31 cellular contexts compared by ENCODE assay signal in the genomic region with DNA sequence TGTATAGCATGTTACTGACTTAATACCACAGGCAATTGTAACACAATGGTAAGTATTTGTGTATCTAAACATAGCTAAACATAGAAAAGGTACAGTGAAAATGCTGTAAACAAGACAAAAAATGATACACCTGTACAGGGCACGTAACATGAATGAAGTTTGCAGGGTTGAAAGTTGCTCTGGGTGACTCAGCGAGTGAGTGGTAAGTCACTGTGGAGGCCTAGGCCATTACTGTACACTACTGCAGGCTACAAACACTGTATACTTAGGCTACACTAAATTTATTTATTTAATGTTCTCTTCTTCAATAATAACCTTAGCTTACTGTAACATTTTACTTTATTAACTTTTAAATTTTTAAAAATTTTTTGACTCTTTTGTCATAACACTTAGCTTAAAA.
"Had no signal": no experiment of that assay in that cellular context is flagged by ENCODE, and none has a peak within 500 bp of the region (broad histone marks: within the 10 kb centered on the region; RNA-seq: fewer than 3 reads in every experiment).

No MANE protein-coding gene starts in this region.

- H3K27me3 ChIP-seq: adrenal gland, body of pancreas, breast epithelium, SJCRH30 had no signal

- H3K9me3 ChIP-seq: adrenal gland, body of pancreas, SJCRH30 had no signal

- H3K27ac Mint-ChIP-seq: activated CD4-positive, alpha-beta memory T cell treated with anti-CD3 and anti-CD28 coated beads, Interleukin-2, amount 10 ng/mL, durations not matched to agents 7 days and 5 days; activated CD8-positive, alpha-beta memory T cell treated with anti-CD3 and anti-CD28 coated beads, Interleukin-2, amount 10 ng/mL, durations not matched to agents 7 days and 5 days; activated naive CD4-positive, alpha-beta T cell treated with anti-CD3 and anti-CD28 coated beads, Interleukin-2, amount 50 U/mL, for 24 hours; activated naive CD8-positive, alpha-beta T cell treated with anti-CD3 and anti-CD28 coated beads, Interleukin-2, amount 10 ng/mL, durations not matched to agents 7 days and 5 days; activated T-cell treated with anti-CD3 and anti-CD28 coated beads, Interleukin-2, amount 50 U/mL, for 72 hours; activated T-helper 17 cell treated with anti-CD3 and anti-CD28 coated beads, Interleukin-2, amount 50 U/mL, for 72 hours had no signal

- H3K4me3 ChIP-seq: adrenal gland, body of pancreas, breast epithelium, PC-9, SJCRH30, SK-N-MC had no signal

- ATAC-seq: activated CD8-positive, alpha-beta memory T cell treated with anti-CD3 and anti-CD28 coated beads, Interleukin-2, amount 10 ng/mL, durations not matched to agents 7 days and 5 days; activated T-cell treated with anti-CD3 and anti-CD28 coated beads, Interleukin-2, amount 50 U/mL, for 72 hours; activated T-helper 17 cell treated with anti-CD3 and anti-CD28 coated beads, Interleukin-2, amount 50 U/mL, for 72 hours; body of pancreas had no signal

- H3K36me3 Mint-ChIP-seq: activated CD8-positive, alpha-beta memory T cell treated with anti-CD3 and anti-CD28 coated beads, Interleukin-2, amount 10 ng/mL, durations not matched to agents 7 days and 5 days; activated naive CD4-positive, alpha-beta T cell treated with anti-CD3 and anti-CD28 coated beads, Interleukin-2, amount 50 U/mL, for 24 hours; activated naive CD8-positive, alpha-beta T cell treated with anti-CD3 and anti-CD28 coated beads, Interleukin-2, amount 10 ng/mL, durations not matched to agents 7 days and 5 days had no signal

- H3K4me1 Mint-ChIP-seq: activated CD4-positive, alpha-beta memory T cell treated with anti-CD3 and anti-CD28 coated beads, Interleukin-2, amount 10 ng/mL, durations not matched to agents 7 days and 5 days; activated CD8-positive, alpha-beta memory T cell treated with anti-CD3 and anti-CD28 coated beads, Interleukin-2, amount 10 ng/mL, durations not matched to agents 7 days and 5 days; activated naive CD4-positive, alpha-beta T cell treated with anti-CD3 and anti-CD28 coated beads, Interleukin-2, amount 50 U/mL, for 24 hours; activated naive CD8-positive, alpha-beta T cell treated with anti-CD3 and anti-CD28 coated beads, Interleukin-2, amount 10 ng/mL, durations not matched to agents 7 days and 5 days; activated T-helper 17 cell treated with anti-CD3 and anti-CD28 coated beads, Interleukin-2, amount 50 U/mL, for 72 hours had no signal

- H3K4me3 Mint-ChIP-seq: activated CD4-positive, alpha-beta memory T cell treated with anti-CD3 and anti-CD28 coated beads, Interleukin-2, amount 10 ng/mL, durations not matched to agents 7 days and 5 days; activated CD8-positive, alpha-beta memory T cell treated with anti-CD3 and anti-CD28 coated beads, Interleukin-2, amount 10 ng/mL, durations not matched to agents 7 days and 5 days; activated naive CD4-positive, alpha-beta T cell treated with anti-CD3 and anti-CD28 coated beads, Interleukin-2, amount 50 U/mL, for 24 hours; activated naive CD8-positive, alpha-beta T cell treated with anti-CD3 and anti-CD28 coated beads, Interleukin-2, amount 10 ng/mL, durations not matched to agents 7 days and 5 days; activated T-cell treated with anti-CD3 and anti-CD28 coated beads, Interleukin-2, amount 50 U/mL, for 72 hours; activated T-helper 17 cell treated with anti-CD3 and anti-CD28 coated beads, Interleukin-2, amount 50 U/mL, for 72 hours had no signal

- H3K9me3 Mint-ChIP-seq: activated naive CD8-positive, alpha-beta T cell treated with anti-CD3 and anti-CD28 coated beads, Interleukin-2, amount 10 ng/mL, durations not matched to agents 7 days and 5 days had no signal

- H3K27ac ChIP-seq: adrenal gland, body of pancreas, breast epithelium, PC-9, SJCRH30, SK-N-MC, WERI-Rb-1 had no signal

- H3K4me1 ChIP-seq: adrenal gland, breast epithelium, SJCRH30 had no signal

- H3K27me3 Mint-ChIP-seq: activated CD4-positive, alpha-beta memory T cell treated with anti-CD3 and anti-CD28 coated beads, Interleukin-2, amount 10 ng/mL, durations not matched to agents 7 days and 5 days; activated CD8-positive, alpha-beta memory T cell treated with anti-CD3 and anti-CD28 coated beads, Interleukin-2, amount 10 ng/mL, durations not matched to agents 7 days and 5 days; activated naive CD8-positive, alpha-beta T cell treated with anti-CD3 and anti-CD28 coated beads, Interleukin-2, amount 10 ng/mL, durations not matched to agents 7 days and 5 days; activated T-helper 17 cell treated with anti-CD3 and anti-CD28 coated beads, Interleukin-2, amount 50 U/mL, for 72 hours had no signal

- H3K36me3 ChIP-seq: adrenal gland, breast epithelium, SJCRH30, WERI-Rb-1 had no signal

- DNase-seq: activated CD4-positive, alpha-beta memory T cell treated with anti-CD3 and anti-CD28 coated beads, Interleukin-2, amount 10 ng/mL, durations not matched to agents 7 days and 5 days; activated CD4-positive, alpha-beta T cell treated with anti-CD3 and anti-CD28 coated beads for 1 hour; activated CD4-positive, alpha-beta T cell treated with anti-CD3 and anti-CD28 coated beads for 48 hours; activated CD4-positive, CD25-positive, alpha-beta regulatory T cell; activated CD8-positive, alpha-beta memory T cell treated with anti-CD3 and anti-CD28 coated beads for 24 hours; activated CD8-positive, alpha-beta memory T cell treated with anti-CD3 and anti-CD28 coated beads, Interleukin-2, amount 10 ng/mL, durations not matched to agents 7 days and 5 days; activated effector memory CD4-positive, alpha-beta T cell treated with anti-CD3 and anti-CD28 coated beads, Interleukin-2, amount 50 U/mL, for 16 hours; activated naive CD4-positive, alpha-beta T cell treated with Interleukin-2 at 50 U/mL for 16 hours; activated naive CD8-positive, alpha-beta T cell treated with anti-CD3 and anti-CD28 coated beads, Interleukin-2, amount 10 ng/mL, durations not matched to agents 7 days and 5 days; activated T-cell treated with anti-CD3 and anti-CD28 coated beads, Interleukin-2, amount 50 U/mL, for 1 hour; activated T-cell treated with anti-CD3 and anti-CD28 coated beads, Interleukin-2, amount 50 U/mL, for 72 hours; adrenal gland; body of pancreas; caudate nucleus; cerebellar nuclear complex; Kasumi-1; KG1; MM.1S; MV-4-11; NCI-H1092; NCI-H1694 treated with DMSO at 0.1 percent for 48 hours; NCI-H510A; NK-92 treated with Interleukin-12 subunit alpha and Interleukin-12 subunit beta, amount 100 ng/mL, for 24 hours; PC-9; SJCRH30; T1000; WERI-Rb-1 had no signal
